2 cellular contexts compared by ENCODE assay signal in genomic region chr4:294732-295131, GRCh38.
TF ChIP-seq lines count a peak whose summit lies in the region.

No MANE protein-coding gene starts in this region.

TF ChIP-seq in HepG2, 621 proteins besides CTCF, POLR2A, EP300 and RAD21:
- TF ChIP-seq ZKSCAN5 (CRISPR knock-in tag; IDR thresholded peaks at IDR 0.05) (no peak), ZNF468 (CRISPR knock-in tag; IDR thresholded peaks at IDR 0.05) (no peak), MBNL3 (CRISPR knock-in tag; conservative IDR thresholded peaks at IDR 0.05) (no peak), MAFK (conservative IDR thresholded peaks at IDR 0.05 in 1 of 2, IDR thresholded peaks at IDR 0.05 in 1 of 2; ENCODE audit: low read length in 2 of 2) (peak; percentile 41 to 75; a peak in 2 of 4 replicates), MAFF (IDR thresholded peaks at IDR 0.05; ENCODE audit: low read depth, low read length) (peak; percentile 64; the same call in 1 of the 2 replicates), HNRNPL (IDR thresholded peaks at IDR 0.05; ENCODE audit: low read depth, low read length) (no peak)
TF ChIP-seq in HepG2: peak in this region for 2.

TF ChIP-seq in IMR-90, 13 proteins besides CTCF, POLR2A, EP300 and RAD21:
- peak; percentile 51 for TF ChIP-seq MAFK (IDR thresholded peaks at IDR 0.05; ENCODE audit: low read depth, low read length)
- TF ChIP-seq NFE2L2 (IDR thresholded peaks at IDR 0.05; ENCODE audit: low read depth, low read length) = no peak
